In genomic region chr10:77869626-77870420, GRCh38 we compare ENCODE assay signal across 20 cellular contexts. TPM values are rescaled to one million over a fixed set of nuclear protein-coding genes. Genes with fewer than 3 reads are reported as not detected.
DNase-seq lines count a peak whose midpoint lies in the region; ATAC-seq and TF ChIP-seq lines count a peak whose summit lies in the region.
"Had no signal": no experiment of that assay in that cellular context is flagged by ENCODE, and none has a peak within 500 bp of the region (broad histone marks: within the 10 kb centered on the region; RNA-seq: fewer than 3 reads in every experiment).

No MANE protein-coding gene starts in this region.

- H3K36me3 ChIP-seq in gastroesophageal sphincter (peaks cover 0 to 38% of the 10 kb centered on the region in 2 donors), vagina (no peaks in the 10 kb centered on the region)

- H3K4me3 ChIP-seq in cardiac fibroblast (replicated peaks in 1 of 2; ENCODE audit: low read depth in 2 of 2, low read length in 2 of 2): no peak overlapping the region
- no peak overlapping the region for H3K4me3 ChIP-seq in gastroesophageal sphincter
- H3K4me3 ChIP-seq in vagina: no peak overlapping the region
- H3K4me3 ChIP-seq: BLaER1 had no signal

- TF ChIP-seq POLR2A in gastroesophageal sphincter (IDR thresholded peaks at IDR 0.05) (no peak), vagina (IDR thresholded peaks at IDR 0.05) (no peak)

- intact Hi-C loops in natural killer cell (cut with micrococcal nuclease): no loop called here
- intact Hi-C loops in vagina (cut with DNase I): loop anchor here (2.0 kb wide), 1 partner anchor 43 kb away; no protein-coding TSS in a partner anchor

- H3K4me1 ChIP-seq in gastroesophageal sphincter (peaks cover 0 to 91% (median 21%) of the 10 kb centered on the region in 3 donors), vagina (peaks cover 98% of the 10 kb centered on the region)

- no peak for ATAC-seq in natural killer cell
- ATAC-seq in natural killer cell treated with Interleukin-12 subunit alpha and Interleukin-12 subunit beta and Interleukin-15 and Interleukin-18, amount 100 ng/mL, for 72 hours: no peak
- no peak for ATAC-seq in gastroesophageal sphincter
- ATAC-seq: stimulated activated naive CD8-positive, alpha-beta T cell treated with anti-CD3 and anti-CD28 coated beads, Interleukin-15, amount 100 ng/mL, for 72 hours had no signal

- 79 to 100% methylated on average over 1 to 4 of the region's 4 CpGs for WGBS in gastroesophageal sphincter (ENCODE audit: low coverage in 1 of 2), 2 donors

- H3K9me3 ChIP-seq in gastroesophageal sphincter (no peaks in the 10 kb centered on the region), vagina (no peaks in the 10 kb centered on the region)
- H3K9me3 ChIP-seq: BLaER1 had no signal

- no peaks in the 10 kb centered on the region for H3K27me3 Mint-ChIP-seq in natural killer cell (ENCODE audit: low read depth in 2 of 2)
- no peaks in the 10 kb centered on the region for H3K27me3 Mint-ChIP-seq in natural killer cell treated with Interleukin-12 subunit alpha and Interleukin-12 subunit beta and Interleukin-15 and Interleukin-18, amount 100 ng/mL, for 72 hours
- H3K27me3 Mint-ChIP-seq in type B pancreatic cell: no peaks in the 10 kb centered on the region
- H3K27me3 Mint-ChIP-seq: stimulated activated naive CD8-positive, alpha-beta T cell treated with anti-CD3 and anti-CD28 coated beads, Interleukin-15, amount 100 ng/mL, for 72 hours had no signal

- no peak for TF ChIP-seq EP300 in gastroesophageal sphincter (IDR thresholded peaks at IDR 0.05)

- H3K4me3 Mint-ChIP-seq in natural killer cell: no peak overlapping the region
- H3K4me3 Mint-ChIP-seq in natural killer cell treated with Interleukin-12 subunit alpha and Interleukin-12 subunit beta and Interleukin-15 and Interleukin-18, amount 100 ng/mL, for 72 hours: no peak overlapping the region
- no peak overlapping the region for H3K4me3 Mint-ChIP-seq in type B pancreatic cell
- H3K4me3 Mint-ChIP-seq: stimulated activated naive CD8-positive, alpha-beta T cell treated with anti-CD3 and anti-CD28 coated beads, Interleukin-15, amount 100 ng/mL, for 72 hours had no signal

- TF ChIP-seq CTCF in natural killer cell (IDR thresholded peaks at IDR 0.05) (no peak), cardiac fibroblast (IDR thresholded peaks at IDR 0.05; ENCODE audit: low read depth, low read length) (no peak), gastroesophageal sphincter (IDR thresholded peaks at IDR 0.05) (no peak), vagina (IDR thresholded peaks at IDR 0.05) (no peak), type B pancreatic cell (conservative IDR thresholded peaks at IDR 0.05) (no peak)

- H3K4me1 Mint-ChIP-seq in natural killer cell (peaks cover 63 to 84% of the 10 kb centered on the region in 2 donors), type B pancreatic cell (ENCODE audit: unreplicated experiment) (peaks cover 63% of the 10 kb centered on the region)
- H3K4me1 Mint-ChIP-seq in natural killer cell treated with Interleukin-12 subunit alpha and Interleukin-12 subunit beta and Interleukin-15 and Interleukin-18, amount 100 ng/mL, for 72 hours (ENCODE audit: low read depth in 2 of 2): peaks cover 60 to 63% of the 10 kb centered on the region in 2 donors

- DNase-seq in natural killer cell (no peak), cardiac fibroblast (ENCODE audit: low read depth in 2 of 2) (peak; percentile 14 to 21), vagina (ENCODE audit: extremely low spot score in 2 of 2) (no peak), type B pancreatic cell (ENCODE audit: extremely low spot score, unreplicated experiment) (no peak), NCI-H1694 (lab: John Stamatoyannopoulos, UW) (no peak), DMS79 (lab: John Stamatoyannopoulos, UW) (no peak)
- no peak for DNase-seq in natural killer cell treated with Interleukin-12 subunit alpha and Interleukin-12 subunit beta and Interleukin-15 and Interleukin-18, amount 100 ng/mL, for 72 hours (ENCODE audit: low spot score)
- DNase-seq: 8988T; activated CD4-positive, alpha-beta T cell treated with anti-CD3 and anti-CD28 coated beads for 1 hour; activated naive CD4-positive, alpha-beta T cell treated with anti-CD3 and anti-CD28 coated beads, Interleukin-2, amount 50 U/mL, for 16 hours; activated T-cell treated with anti-CD3 and anti-CD28 coated beads, Interleukin-2, amount 50 U/mL, for 48 hours; brain microvascular endothelial cell; NCI-H526 treated with DMSO at 0.1 percent for 48 hours; posterior cingulate gyrus; small intestine; stimulated activated CD4-positive, alpha-beta T cell treated with anti-CD3 and anti-CD28 coated beads, Interleukin-2, amount 100 ng/mL, for 48 hours; stimulated activated naive CD8-positive, alpha-beta T cell treated with anti-CD3 and anti-CD28 coated beads, Interleukin-15, amount 100 ng/mL, for 72 hours; SW 1271 had no signal

- H3K9me3 Mint-ChIP-seq in natural killer cell (no peaks in the 10 kb centered on the region), type B pancreatic cell (no peaks in the 10 kb centered on the region)
- H3K9me3 Mint-ChIP-seq in natural killer cell treated with Interleukin-12 subunit alpha and Interleukin-12 subunit beta and Interleukin-15 and Interleukin-18, amount 100 ng/mL, for 72 hours: no peaks in the 10 kb centered on the region
- H3K9me3 Mint-ChIP-seq: stimulated activated naive CD8-positive, alpha-beta T cell treated with anti-CD3 and anti-CD28 coated beads, Interleukin-15, amount 100 ng/mL, for 72 hours had no signal

- H3K27me3 ChIP-seq in gastroesophageal sphincter (no peaks in the 10 kb centered on the region), vagina (no peaks in the 10 kb centered on the region)
- H3K27me3 ChIP-seq: BLaER1, brain microvascular endothelial cell had no signal

- H3K27ac Mint-ChIP-seq in natural killer cell: peak overlapping the region; percentile 92 to 96
- H3K27ac Mint-ChIP-seq in natural killer cell treated with Interleukin-12 subunit alpha and Interleukin-12 subunit beta and Interleukin-15 and Interleukin-18, amount 100 ng/mL, for 72 hours: no peak overlapping the region
- no peak overlapping the region for H3K27ac Mint-ChIP-seq in type B pancreatic cell

- H3K27ac ChIP-seq in gastroesophageal sphincter: peak overlapping the region in 3 of 4 donors; percentile 71 to 93 (median 84)
- peak overlapping the region; percentile 59 for H3K27ac ChIP-seq in vagina
- H3K27ac ChIP-seq: BLaER1, brain microvascular endothelial cell had no signal

- H3K36me3 Mint-ChIP-seq in natural killer cell (no peaks in the 10 kb centered on the region), type B pancreatic cell (peaks cover 11% of the 10 kb centered on the region)
- no peaks in the 10 kb centered on the region for H3K36me3 Mint-ChIP-seq in natural killer cell treated with Interleukin-12 subunit alpha and Interleukin-12 subunit beta and Interleukin-15 and Interleukin-18, amount 100 ng/mL, for 72 hours

RNA-seq across cellular contexts. Expression of gene DLG5, which starts 56.7 kb away (rescaled TPM):
- total RNA-seq in natural killer cell: 10 to 100 TPM; 52.8 to 75.0 (median 52.9) TPM
- 10 to 100 TPM in 1 of 2 donors, 1 to 10 TPM in 1; 8.5 to 12.3 TPM for total RNA-seq in natural killer cell treated with Interleukin-12 subunit alpha and Interleukin-12 subunit beta and Interleukin-15 and Interleukin-18, amount 100 ng/mL, for 72 hours
- total RNA-seq in gastroesophageal sphincter: 100 to 1,000 TPM in 1 of 4 donors, 10 to 100 TPM in 3; 52.0 to 127 (median 56.3) TPM
- total RNA-seq in vagina: 57.5 TPM
- 57.4 and 80.0 TPM in 2 replicates for total RNA-seq in type B pancreatic cell (ENCODE audit: low replicate concordance)

Comparison
In these comparisons a context has a peak if more than half of its experiments do, and no peak if none do; other contexts are left out.
1. H3K27ac Mint-ChIP-seq: peak in natural killer cell (2 of 2); none in natural killer cell treated with Interleukin-12 subunit alpha and Interleukin-12 subunit beta and Interleukin-15 and Interleukin-18, amount 100 ng/mL, for 72 hours (0 of 2) and type B pancreatic cell (single experiment).
2. DNase-seq: peak in cardiac fibroblast (2 of 2); none in natural killer cell (single experiment), natural killer cell treated with Interleukin-12 subunit alpha and Interleukin-12 subunit beta and Interleukin-15 and Interleukin-18, amount 100 ng/mL, for 72 hours (single experiment), vagina (0 of 2), type B pancreatic cell (single experiment), NCI-H1694 (single experiment) and DMS79 (single experiment).